8 cellular contexts compared by ENCODE assay signal in the genomic region with DNA sequence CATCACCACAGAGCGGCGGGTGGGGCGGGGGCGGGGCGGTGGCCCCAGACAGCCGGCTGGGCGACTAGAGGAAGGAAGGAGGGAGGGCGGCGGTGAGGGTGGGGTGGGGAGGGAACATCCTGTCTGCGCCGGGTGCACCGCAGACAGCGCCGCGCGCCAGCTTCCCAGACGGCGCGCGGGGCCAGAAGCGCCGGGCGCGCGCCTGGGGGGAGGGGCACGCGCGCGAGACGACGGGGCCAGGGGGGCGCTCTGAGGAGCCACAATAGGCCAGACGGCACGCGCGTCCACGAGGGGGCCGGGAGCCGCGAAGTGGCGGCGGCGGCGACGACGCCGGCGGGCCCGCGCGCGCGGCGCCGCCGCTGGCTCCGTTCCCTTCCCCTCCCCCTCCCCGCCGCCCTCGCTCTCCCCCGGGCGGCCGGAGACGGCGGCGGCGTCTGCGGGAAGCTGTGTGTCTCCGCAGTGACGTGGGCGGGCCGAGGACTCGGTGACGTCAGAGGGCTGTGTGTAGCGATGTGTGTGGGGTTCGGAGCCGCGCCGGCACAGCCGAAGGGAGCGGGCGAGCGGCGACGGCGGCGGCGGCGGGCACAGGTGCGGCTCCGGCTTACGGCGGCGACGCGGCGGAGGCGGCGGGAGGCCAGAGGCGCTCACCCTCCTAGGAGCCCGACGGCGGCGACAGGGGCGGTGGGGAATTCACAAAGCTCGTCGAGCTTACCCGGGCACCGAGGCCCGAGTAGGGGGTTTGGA.
DNase-seq lines count a peak whose midpoint lies in the region; ATAC-seq lines count a peak whose summit lies in the region.

A gene with protein sequence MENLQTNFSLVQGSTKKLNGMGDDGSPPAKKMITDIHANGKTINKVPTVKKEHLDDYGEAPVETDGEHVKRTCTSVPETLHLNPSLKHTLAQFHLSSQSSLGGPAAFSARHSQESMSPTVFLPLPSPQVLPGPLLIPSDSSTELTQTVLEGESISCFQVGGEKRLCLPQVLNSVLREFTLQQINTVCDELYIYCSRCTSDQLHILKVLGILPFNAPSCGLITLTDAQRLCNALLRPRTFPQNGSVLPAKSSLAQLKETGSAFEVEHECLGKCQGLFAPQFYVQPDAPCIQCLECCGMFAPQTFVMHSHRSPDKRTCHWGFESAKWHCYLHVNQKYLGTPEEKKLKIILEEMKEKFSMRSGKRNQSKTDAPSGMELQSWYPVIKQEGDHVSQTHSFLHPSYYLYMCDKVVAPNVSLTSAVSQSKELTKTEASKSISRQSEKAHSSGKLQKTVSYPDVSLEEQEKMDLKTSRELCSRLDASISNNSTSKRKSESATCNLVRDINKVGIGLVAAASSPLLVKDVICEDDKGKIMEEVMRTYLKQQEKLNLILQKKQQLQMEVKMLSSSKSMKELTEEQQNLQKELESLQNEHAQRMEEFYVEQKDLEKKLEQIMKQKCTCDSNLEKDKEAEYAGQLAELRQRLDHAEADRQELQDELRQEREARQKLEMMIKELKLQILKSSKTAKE (plus strand): TSS at position 540 of the 744 bp plus-strand sequence. CDS start 2,617 bp downstream, outside the sequence.

- H3K27ac ChIP-seq in caudate nucleus (ENCODE audit: low read depth, low read length) = peak within 1 kb of the TSS; percentile 97

- ATAC-seq in GM19025 (IDR thresholded peaks at IDR 0.05; ENCODE audit: low read depth, unreplicated experiment) (peak; percentile 50), HG03280 (IDR thresholded peaks at IDR 0.05; ENCODE audit: unreplicated experiment) (peak; percentile 68)

- DNase-seq in AG08396 (ENCODE audit: low spot score) (peak; percentile 93), NCI-H345 (lab: John Stamatoyannopoulos, UW) (peak; percentile 93), caudate nucleus (lab: John Stamatoyannopoulos, UW) (peak in 60 of 61 donors; percentile 24 to 98 (median 91)), iris pigment epithelial cell (ENCODE audit: low read depth) (peak; percentile 96)
- peak; percentile 85 to 95 (median 90) for DNase-seq in activated CD4-positive, CD25-positive, alpha-beta regulatory T cell (lab: John Stamatoyannopoulos, UW)
- DNase-seq in stimulated activated CD4-positive, alpha-beta T cell treated with anti-CD3 and anti-CD28 coated beads, Interleukin-12 subunit alpha, Interleukin-12 subunit beta, amount 100 ng/mL, for 24 hours (ENCODE audit: low read depth in 2 of 2) = peak; percentile 89 to 93

Comparison
In these comparisons a context has a peak if more than half of its experiments do, and no peak if none do; other contexts are left out.
1. Peak in every context shown above with its lines: DNase-seq, ATAC-seq and H3K27ac ChIP-seq.